Comparison of ENCODE assay signal across 31 cellular contexts in the genomic region with DNA sequence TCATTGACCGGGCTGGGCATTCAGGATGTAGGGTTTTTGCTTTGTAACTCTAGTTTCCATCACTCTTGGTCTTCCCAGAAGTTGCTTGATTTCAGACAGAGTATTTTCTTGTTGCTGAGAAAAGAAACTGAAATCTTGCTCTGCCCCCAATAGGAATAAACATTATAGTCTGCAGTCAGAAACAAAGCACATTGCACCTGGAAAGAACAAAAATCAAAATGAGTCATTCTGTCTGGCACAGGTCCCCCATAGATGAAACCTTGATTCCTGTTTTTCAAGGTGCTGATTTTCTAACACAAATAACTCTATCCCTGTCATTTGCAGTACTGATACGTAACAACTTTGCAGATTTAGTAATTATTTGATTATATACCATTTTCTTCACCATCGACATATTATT.
"Had no signal": no experiment of that assay in that cellular context is flagged by ENCODE, and none has a peak within 500 bp of the region (broad histone marks: within the 10 kb centered on the region; RNA-seq: fewer than 3 reads in every experiment).

No MANE protein-coding gene starts in this region.

- H3K27me3 Mint-ChIP-seq: activated B cell treated with CpG ODN at 0.5 μM for 24 hours; activated CD8-positive, alpha-beta memory T cell treated with anti-CD3 and anti-CD28 coated beads, Interleukin-2, amount 10 ng/mL, durations not matched to agents 7 days and 5 days; activated naive CD4-positive, alpha-beta T cell treated with anti-CD3 and anti-CD28 coated beads, Interleukin-2, amount 10 ng/mL, durations not matched to agents 7 days and 5 days; activated naive CD8-positive, alpha-beta T cell treated with anti-CD3 and anti-CD28 coated beads, Interleukin-2, amount 10 ng/mL, durations not matched to agents 7 days and 5 days; brain; effector memory CD8-positive, alpha-beta T cell had no signal

- H3K9me3 Mint-ChIP-seq: activated B cell treated with CpG ODN at 0.5 μM for 24 hours; activated CD4-positive, alpha-beta memory T cell treated with anti-CD3 and anti-CD28 coated beads for 36 hours; activated naive CD4-positive, alpha-beta T cell treated with anti-CD3 and anti-CD28 coated beads, Interleukin-2, amount 10 ng/mL, durations not matched to agents 7 days and 5 days; activated naive CD8-positive, alpha-beta T cell treated with anti-CD3 and anti-CD28 coated beads, Interleukin-2, amount 10 ng/mL, durations not matched to agents 7 days and 5 days; activated T-cell treated with anti-CD3 and anti-CD28 coated beads, Interleukin-2, amount 50 U/mL, for 72 hours; brain; T-cell; T-helper 1 cell treated with Interleukin-12 subunit alpha and Interleukin-12 subunit beta and Interleukin-4 antibody, amounts not matched to agents 30 μg/mL and 1 μg/mL, for 36 hours had no signal

- DNase-seq: activated B cell treated with CpG ODN at 0.5 μM for 24 hours; activated CD4-positive, alpha-beta memory T cell treated with anti-CD3 and anti-CD28 coated beads for 36 hours; activated CD4-positive, alpha-beta T cell treated with anti-CD3 and anti-CD28 coated beads for 48 hours; activated CD8-positive, alpha-beta memory T cell treated with anti-CD3 and anti-CD28 coated beads, Interleukin-2, amount 10 ng/mL, durations not matched to agents 7 days and 5 days; activated CD8-positive, alpha-beta memory T cell treated with anti-CD3 and anti-CD28 coated beads, Interleukin-2, amount 50 U/mL, for 4 hours; activated CD8-positive, alpha-beta T cell treated with anti-CD3 and anti-CD28 coated beads, Interleukin-2, amount 10 ng/mL, durations not matched to agents 7 days and 5 days; activated gamma-delta T cell; activated naive CD4-positive, alpha-beta T cell; activated naive CD4-positive, alpha-beta T cell treated with anti-CD3 and anti-CD28 coated beads, Interleukin-2, amount 10 ng/mL, durations not matched to agents 7 days and 5 days; activated naive CD8-positive, alpha-beta T cell treated with anti-CD3 and anti-CD28 coated beads, Interleukin-2, amount 10 ng/mL, durations not matched to agents 7 days and 5 days; activated T-cell treated with anti-CD3 and anti-CD28 coated beads, Interleukin-2, amount 50 U/mL, for 1 hour; activated T-cell treated with anti-CD3 and anti-CD28 coated beads, Interleukin-2, amount 50 U/mL, for 72 hours; caudate nucleus; cortex of kidney; dermis blood vessel endothelial cell; effector CD4-positive, alpha-beta T cell; effector memory CD8-positive, alpha-beta T cell; foreskin fibroblast; gastrocnemius medialis; glutamatergic neuron; heart left ventricle; T-cell; T1000; WERI-Rb-1 had no signal

- H3K4me1 Mint-ChIP-seq: activated B cell treated with CpG ODN at 0.5 μM for 24 hours; activated CD8-positive, alpha-beta memory T cell treated with anti-CD3 and anti-CD28 coated beads, Interleukin-2, amount 10 ng/mL, durations not matched to agents 7 days and 5 days; activated naive CD4-positive, alpha-beta T cell treated with anti-CD3 and anti-CD28 coated beads, Interleukin-2, amount 10 ng/mL, durations not matched to agents 7 days and 5 days; activated naive CD8-positive, alpha-beta T cell treated with anti-CD3 and anti-CD28 coated beads, Interleukin-2, amount 10 ng/mL, durations not matched to agents 7 days and 5 days; brain; T-cell had no signal

- ATAC-seq: activated CD4-positive, CD25-positive, alpha-beta regulatory T cell treated with anti-CD3 and anti-CD28 coated beads, Interleukin-2, amount 50 U/mL, for 24 hours; activated CD8-positive, alpha-beta memory T cell treated with anti-CD3 and anti-CD28 coated beads, Interleukin-2, amount 10 ng/mL, durations not matched to agents 7 days and 5 days; activated CD8-positive, alpha-beta T cell treated with anti-CD3 and anti-CD28 coated beads, Interleukin-2, amount 10 ng/mL, durations not matched to agents 7 days and 5 days; activated naive CD4-positive, alpha-beta T cell treated with anti-CD3 and anti-CD28 coated beads, Interleukin-2, amount 50 U/mL, for 72 hours; activated T-cell treated with anti-CD3 and anti-CD28 coated beads, Interleukin-2, amount 50 U/mL, for 72 hours; effector memory CD8-positive, alpha-beta T cell; gastrocnemius medialis; heart left ventricle; T-cell had no signal

- H3K4me1 ChIP-seq: ascending aorta, gastrocnemius medialis, heart left ventricle had no signal

- H3K36me3 Mint-ChIP-seq: activated CD4-positive, alpha-beta memory T cell treated with anti-CD3 and anti-CD28 coated beads for 36 hours; activated CD8-positive, alpha-beta memory T cell treated with anti-CD3 and anti-CD28 coated beads, Interleukin-2, amount 10 ng/mL, durations not matched to agents 7 days and 5 days; activated naive CD4-positive, alpha-beta T cell treated with anti-CD3 and anti-CD28 coated beads, Interleukin-2, amount 10 ng/mL, durations not matched to agents 7 days and 5 days; activated naive CD4-positive, alpha-beta T cell treated with anti-CD3 and anti-CD28 coated beads, Interleukin-2, amount 50 U/mL, for 72 hours; activated naive CD8-positive, alpha-beta T cell treated with anti-CD3 and anti-CD28 coated beads, Interleukin-2, amount 10 ng/mL, durations not matched to agents 7 days and 5 days; brain; T-cell had no signal

- H3K4me3 ChIP-seq: ascending aorta, gastrocnemius medialis, heart left ventricle had no signal

- FAIRE-seq: colon had no signal

- H3K36me3 ChIP-seq: ascending aorta, gastrocnemius medialis, heart left ventricle, WERI-Rb-1 had no signal

- H3K9me3 ChIP-seq: ascending aorta, gastrocnemius medialis, heart left ventricle had no signal

- H3K27me3 ChIP-seq: ascending aorta, gastrocnemius medialis, heart left ventricle had no signal

- H3K4me3 Mint-ChIP-seq: activated B cell treated with CpG ODN at 0.5 μM for 24 hours; activated CD4-positive, alpha-beta memory T cell treated with anti-CD3 and anti-CD28 coated beads for 36 hours; activated CD8-positive, alpha-beta memory T cell treated with anti-CD3 and anti-CD28 coated beads, Interleukin-2, amount 10 ng/mL, durations not matched to agents 7 days and 5 days; activated CD8-positive, alpha-beta T cell treated with anti-CD3 and anti-CD28 coated beads, Interleukin-2, amount 10 ng/mL, durations not matched to agents 7 days and 5 days; activated naive CD4-positive, alpha-beta T cell treated with anti-CD3 and anti-CD28 coated beads, Interleukin-2, amount 10 ng/mL, durations not matched to agents 7 days and 5 days; activated naive CD8-positive, alpha-beta T cell treated with anti-CD3 and anti-CD28 coated beads, Interleukin-2, amount 10 ng/mL, durations not matched to agents 7 days and 5 days; activated T-cell treated with anti-CD3 and anti-CD28 coated beads, Interleukin-2, amount 50 U/mL, for 72 hours; brain; effector memory CD8-positive, alpha-beta T cell; T-cell; T-helper 1 cell treated with Interleukin-12 subunit alpha and Interleukin-12 subunit beta and Interleukin-4 antibody, amounts not matched to agents 30 μg/mL and 1 μg/mL, for 36 hours had no signal

- H3K27ac Mint-ChIP-seq: activated B cell treated with CpG ODN at 0.5 μM for 24 hours; activated CD4-positive, alpha-beta memory T cell treated with anti-CD3 and anti-CD28 coated beads for 36 hours; activated CD8-positive, alpha-beta memory T cell treated with anti-CD3 and anti-CD28 coated beads, Interleukin-2, amount 10 ng/mL, durations not matched to agents 7 days and 5 days; activated CD8-positive, alpha-beta T cell treated with anti-CD3 and anti-CD28 coated beads, Interleukin-2, amount 10 ng/mL, durations not matched to agents 7 days and 5 days; activated naive CD4-positive, alpha-beta T cell treated with anti-CD3 and anti-CD28 coated beads, Interleukin-2, amount 10 ng/mL, durations not matched to agents 7 days and 5 days; activated naive CD4-positive, alpha-beta T cell treated with anti-CD3 and anti-CD28 coated beads, Interleukin-2, amount 50 U/mL, for 72 hours; activated naive CD8-positive, alpha-beta T cell treated with anti-CD3 and anti-CD28 coated beads, Interleukin-2, amount 10 ng/mL, durations not matched to agents 7 days and 5 days; activated T-cell treated with anti-CD3 and anti-CD28 coated beads, Interleukin-2, amount 50 U/mL, for 72 hours; brain; effector memory CD8-positive, alpha-beta T cell; T-cell; T-helper 1 cell treated with Interleukin-12 subunit alpha and Interleukin-12 subunit beta and Interleukin-4 antibody, amounts not matched to agents 30 μg/mL and 1 μg/mL, for 36 hours had no signal

- H3K27ac ChIP-seq: ascending aorta, epithelial cell of prostate, gastrocnemius medialis, heart left ventricle, WERI-Rb-1 had no signal
